Comparison of ENCODE assay signal across 6 cellular contexts in genomic region chr22:20117656-20118571, GRCh38.
DNase-seq lines count a peak whose midpoint lies in the region; ATAC-seq and TF ChIP-seq lines count a peak whose summit lies in the region.

No MANE protein-coding gene starts in this region.

- peak; percentile 28 for ATAC-seq in HG03135 (IDR thresholded peaks at IDR 0.05; ENCODE audit: unreplicated experiment)
- ATAC-seq in stimulated activated effector memory CD8-positive, alpha-beta T cell treated with anti-CD3 and anti-CD28 coated beads, Interleukin-12 subunit alpha, Interleukin-12 subunit beta, amount 100 ng/mL, for 72 hours = peak; percentile 54

- H3K4me1 Mint-ChIP-seq in stimulated activated effector memory CD8-positive, alpha-beta T cell treated with anti-CD3 and anti-CD28 coated beads, Interleukin-12 subunit alpha, Interleukin-12 subunit beta, amount 100 ng/mL, for 72 hours = peaks cover 68% of the 10 kb centered on the region

- no peaks in the 10 kb centered on the region for H3K9me3 Mint-ChIP-seq in stimulated activated effector memory CD8-positive, alpha-beta T cell treated with anti-CD3 and anti-CD28 coated beads, Interleukin-12 subunit alpha, Interleukin-12 subunit beta, amount 100 ng/mL, for 72 hours

- H3K36me3 ChIP-seq in iPS-15b (ENCODE audit: control insufficient read depth, insufficient read depth, low read length) = peaks cover 66% of the 10 kb centered on the region

- peak overlapping the region; percentile 99 for H3K9ac ChIP-seq in iPS-15b (ENCODE audit: low read depth, low read length)

- peak; percentile 61 for DNase-seq in GM12865 (ENCODE audit: low read depth)
- DNase-seq in activated T-cell treated with anti-CD3 and anti-CD28 coated beads for 1 hour (ENCODE audit: low read depth) = peak; percentile 35
- peak; percentile 58 to 83 for DNase-seq in stimulated activated effector memory CD8-positive, alpha-beta T cell treated with anti-CD3 and anti-CD28 coated beads, Interleukin-12 subunit alpha, Interleukin-12 subunit beta, amount 100 ng/mL, for 72 hours (ENCODE audit: low spot score in 2 of 2)
- no peak for DNase-seq in NCI-H1105 treated with DMSO at 0.1 percent for 48 hours (lab: John Stamatoyannopoulos, UW)

- H3K9me3 ChIP-seq in iPS-15b (ENCODE audit: control insufficient read depth, insufficient read depth, low read length) = no peaks in the 10 kb centered on the region

- peak overlapping the region; percentile 97 for H3K27ac Mint-ChIP-seq in stimulated activated effector memory CD8-positive, alpha-beta T cell treated with anti-CD3 and anti-CD28 coated beads, Interleukin-12 subunit alpha, Interleukin-12 subunit beta, amount 100 ng/mL, for 72 hours

- no peaks in the 10 kb centered on the region for H3K27me3 ChIP-seq in iPS-15b (ENCODE audit: control insufficient read depth, insufficient read depth, low read length)

- peak overlapping the region; percentile 86 for H3K4me3 ChIP-seq in GM12865 (ENCODE audit: low read depth, low read length)
- H3K4me3 ChIP-seq in iPS-15b (ENCODE audit: low read depth, low read length) = peak overlapping the region; percentile 86

- H3K4me3 Mint-ChIP-seq in stimulated activated effector memory CD8-positive, alpha-beta T cell treated with anti-CD3 and anti-CD28 coated beads, Interleukin-12 subunit alpha, Interleukin-12 subunit beta, amount 100 ng/mL, for 72 hours = peak overlapping the region; percentile 87

- peaks cover 2% of the 10 kb centered on the region for H3K4me1 ChIP-seq in iPS-15b (ENCODE audit: control insufficient read depth, insufficient read depth, low read length)

- peaks cover 100% of the 10 kb centered on the region for H3K36me3 Mint-ChIP-seq in stimulated activated effector memory CD8-positive, alpha-beta T cell treated with anti-CD3 and anti-CD28 coated beads, Interleukin-12 subunit alpha, Interleukin-12 subunit beta, amount 100 ng/mL, for 72 hours

- TF ChIP-seq CTCF in GM12865 (IDR thresholded peaks at IDR 0.05; ENCODE audit: insufficient read depth, low read depth, low read length, missing control alignments) = no peak
